23 cellular contexts compared by ENCODE assay signal in the genomic region with DNA sequence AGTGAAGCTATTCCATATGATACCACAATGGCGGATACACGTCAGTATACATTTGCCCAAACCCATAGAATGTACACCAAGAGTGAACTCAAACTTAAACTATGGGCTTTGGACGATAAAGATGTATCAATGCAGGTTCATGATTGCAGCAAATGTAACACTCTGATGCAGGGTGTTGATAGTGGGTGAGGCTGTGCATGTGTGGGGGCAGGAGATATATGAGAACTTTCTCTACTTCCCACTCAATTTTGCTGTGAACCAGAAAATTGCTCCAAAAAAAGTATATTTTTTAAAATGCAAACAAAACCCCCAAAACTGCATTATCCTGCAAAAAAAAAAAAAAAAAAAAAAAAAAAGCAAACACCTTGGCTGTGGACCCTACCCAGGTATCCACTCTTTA. TPM values are rescaled to one million over a fixed set of nuclear protein-coding genes. Genes with fewer than 3 reads are reported as not detected.
A peak's percentile ranks its signal among the peaks of the same experiment; 100 is the strongest.
DNase-seq lines count a peak whose midpoint lies in the region; ATAC-seq and TF ChIP-seq lines count a peak whose summit lies in the region.
"Had no signal": no experiment of that assay in that cellular context is flagged by ENCODE, and none has a peak within 500 bp of the region (broad histone marks: within the 10 kb centered on the region; RNA-seq: fewer than 3 reads in every experiment).

No MANE protein-coding gene starts in this region.

- no peak overlapping the region for H3K4ac ChIP-seq in mesenchymal stem cell (ENCODE audit: low read depth in 1 of 2, low read length in 2 of 2)

- H3K4me3 ChIP-seq in left ventricle myocardium inferior (peak overlapping the region; percentile 74), right atrium auricular region (no peak overlapping the region), gastrocnemius medialis (peak overlapping the region; percentile 54 to 86 (median 72)), mesenchymal stem cell (ENCODE audit: insufficient read depth in 1 of 2, low read depth in 1 of 2, low read length in 2 of 2) (no peak overlapping the region)
- H3K4me3 ChIP-seq: GM23248, HAP-1 had no signal

- H3K36me3 ChIP-seq in left ventricle myocardium inferior (peaks cover 18% of the 10 kb centered on the region), right atrium auricular region (peaks cover 30% of the 10 kb centered on the region), gastrocnemius medialis (peaks cover 0 to 24% of the 10 kb centered on the region in 2 donors), mesenchymal stem cell (ENCODE audit: control insufficient read depth in 1 of 2, insufficient read depth in 2 of 2, low read depth in 1 of 2, low read length in 2 of 2) (no peaks in the 10 kb centered on the region)
- H3K36me3 ChIP-seq: HAP-1 had no signal

- WGBS in mesenchymal stem cell, result 100% methylated on average over 3 of the region's 3 CpGs

- H3K27me3 Mint-ChIP-seq in activated naive CD8-positive, alpha-beta T cell treated with anti-CD3 and anti-CD28 coated beads, Interleukin-2, amount 50 U/mL, for 24 hours, result peaks cover 15% of the 10 kb centered on the region

- in situ Hi-C loops in gastrocnemius medialis (cut with MboI; ENCODE audit: low sequenced_read_pairs in 4 of 4), result no loop called here

- no peak overlapping the region for H2BK15ac ChIP-seq in mesenchymal stem cell (ENCODE audit: low read depth, poor library complexity, severe bottlenecking)

- no peak overlapping the region for H3K4me2 ChIP-seq in mesenchymal stem cell (ENCODE audit: low read length, poor library complexity, severe bottlenecking)
- H3K4me2 ChIP-seq: KMS-11 had no signal

- no peak overlapping the region for H4K8ac ChIP-seq in mesenchymal stem cell (ENCODE audit: low read length)

- H2BK5ac ChIP-seq in mesenchymal stem cell (ENCODE audit: low read depth, low read length, poor library complexity, severe bottlenecking), result no peak overlapping the region

- no peak for DNase-seq in left ventricle myocardium inferior
- DNase-seq in right atrium auricular region (ENCODE audit: low spot score), result no peak
- DNase-seq in gastrocnemius medialis, result no peak
- DNase-seq in mesenchymal stem cell, result no peak
- DNase-seq in GM03348 (ENCODE audit: low spot score), result no peak
- no peak for DNase-seq in activated naive CD8-positive, alpha-beta T cell treated with anti-CD3 and anti-CD28 coated beads, Interleukin-2, amount 50 U/mL, for 24 hours
- DNase-seq: ACHN; C1 segment of cervical spinal cord; CD8-positive, alpha-beta T cell; DND-41; GM23248; IMR-90; NCI-H1105; NCI-H146; NCI-H2029; NCI-H226; NCI-H524 had no signal

- no peak for TF ChIP-seq POLR2A in gastrocnemius medialis (IDR thresholded peaks at IDR 0.05)

- H3K18ac ChIP-seq in mesenchymal stem cell (ENCODE audit: low read depth in 1 of 2, low read length in 2 of 2), result no peak overlapping the region

- H3K23ac ChIP-seq in mesenchymal stem cell (ENCODE audit: low read length in 2 of 2), result no peak overlapping the region

- no peaks in the 10 kb centered on the region for H3K79me1 ChIP-seq in mesenchymal stem cell (replicated peaks; ENCODE audit: low read length, poor library complexity, severe bottlenecking)

- H3K4me1 ChIP-seq in left ventricle myocardium inferior (peaks cover 89% of the 10 kb centered on the region), right atrium auricular region (peaks cover 0 to 41% of the 10 kb centered on the region in 2 donors), gastrocnemius medialis (peaks cover 77 to 80% of the 10 kb centered on the region in 2 donors), mesenchymal stem cell (ENCODE audit: control insufficient read depth, insufficient read depth, low read depth, low read length) (peaks cover 16% of the 10 kb centered on the region)
- H3K4me1 ChIP-seq: HAP-1 had no signal

- H2AFZ ChIP-seq in mesenchymal stem cell (ENCODE audit: low read depth, low read length), result no peak overlapping the region
- H2AFZ ChIP-seq: GM23248 had no signal

- no peaks in the 10 kb centered on the region for H3K4me1 Mint-ChIP-seq in activated naive CD8-positive, alpha-beta T cell treated with anti-CD3 and anti-CD28 coated beads, Interleukin-2, amount 50 U/mL, for 24 hours

- H2BK120ac ChIP-seq in mesenchymal stem cell (ENCODE audit: low read depth, low read length), result no peak overlapping the region

- no peaks in the 10 kb centered on the region for H3K36me3 Mint-ChIP-seq in activated naive CD8-positive, alpha-beta T cell treated with anti-CD3 and anti-CD28 coated beads, Interleukin-2, amount 50 U/mL, for 24 hours (ENCODE audit: low read depth)
- H3K36me3 Mint-ChIP-seq: CD8-positive, alpha-beta T cell had no signal

- no peak overlapping the region for H3K14ac ChIP-seq in mesenchymal stem cell (ENCODE audit: low read length in 2 of 2)

- no peaks in the 10 kb centered on the region for H3K27me3 ChIP-seq in left ventricle myocardium inferior (ENCODE audit: low read depth)
- H3K27me3 ChIP-seq in right atrium auricular region, result no peaks in the 10 kb centered on the region
- H3K27me3 ChIP-seq in layer of hippocampus (ENCODE audit: control insufficient read depth, insufficient read depth, low read length), result no peaks in the 10 kb centered on the region
- H3K27me3 ChIP-seq in gastrocnemius medialis, result no peaks in the 10 kb centered on the region
- peaks cover 45 to 49% of the 10 kb centered on the region in 2 experiments for H3K27me3 ChIP-seq in mesenchymal stem cell (ENCODE audit: control insufficient read depth in 1 of 2, insufficient read depth in 1 of 2, low read length in 2 of 2)

- no peak overlapping the region for H3K9ac ChIP-seq in mesenchymal stem cell (ENCODE audit: low read length)
- H3K9ac ChIP-seq: GM23248, KMS-11 had no signal

- H2AK5ac ChIP-seq in mesenchymal stem cell (ENCODE audit: low read length, severe bottlenecking), result no peak overlapping the region

- H3K27ac Mint-ChIP-seq in activated naive CD8-positive, alpha-beta T cell treated with anti-CD3 and anti-CD28 coated beads, Interleukin-2, amount 50 U/mL, for 24 hours, result no peak overlapping the region
- H3K27ac Mint-ChIP-seq: CD8-positive, alpha-beta T cell had no signal

- no peaks in the 10 kb centered on the region for H3K9me3 ChIP-seq in left ventricle myocardium inferior (replicated peaks)
- no peaks in the 10 kb centered on the region for H3K9me3 ChIP-seq in right atrium auricular region
- H3K9me3 ChIP-seq in gastrocnemius medialis, result no peaks in the 10 kb centered on the region
- no peaks in the 10 kb centered on the region for H3K9me3 ChIP-seq in mesenchymal stem cell (ENCODE audit: control insufficient read depth, low read length)
- H3K9me3 ChIP-seq: HAP-1 had no signal

- ATAC-seq in gastrocnemius medialis (no peak), HG03045 (IDR thresholded peaks at IDR 0.05; ENCODE audit: unreplicated experiment) (no peak)
- no peak for ATAC-seq in activated naive CD8-positive, alpha-beta T cell treated with anti-CD3 and anti-CD28 coated beads, Interleukin-2, amount 50 U/mL, for 24 hours
- ATAC-seq: CD8-positive, alpha-beta T cell; Panc1 had no signal

- TF ChIP-seq CTCF in left ventricle myocardium inferior (IDR thresholded peaks at IDR 0.05; ENCODE audit: borderline replicate concordance), result no peak
- TF ChIP-seq CTCF in right atrium auricular region (IDR thresholded peaks at IDR 0.05), result no peak
- TF ChIP-seq CTCF in gastrocnemius medialis (IDR thresholded peaks at IDR 0.05 in 4 of 5, conservative IDR thresholded peaks at IDR 0.05 in 1 of 5), result no peak

- H4K91ac ChIP-seq in mesenchymal stem cell (ENCODE audit: low read length), result no peak overlapping the region

- intact Hi-C loops in left ventricle myocardium inferior (cut with micrococcal nuclease), result no loop called here
- intact Hi-C loops in gastrocnemius medialis (cut with DNase I; ENCODE audit: low total_unique reads), result loop anchor here (5.0 kb wide), 1 partner anchor 73 kb away; a partner anchor contains a TSS

- H3K9me3 Mint-ChIP-seq in activated naive CD8-positive, alpha-beta T cell treated with anti-CD3 and anti-CD28 coated beads, Interleukin-2, amount 50 U/mL, for 24 hours, result no peaks in the 10 kb centered on the region
- H3K9me3 Mint-ChIP-seq: CD8-positive, alpha-beta T cell had no signal

- H3K4me3 Mint-ChIP-seq in activated naive CD8-positive, alpha-beta T cell treated with anti-CD3 and anti-CD28 coated beads, Interleukin-2, amount 50 U/mL, for 24 hours, result no peak overlapping the region
- H3K4me3 Mint-ChIP-seq: CD8-positive, alpha-beta T cell had no signal

- H3K27ac ChIP-seq in left ventricle myocardium inferior (replicated peaks) (peak overlapping the region; percentile 90), right atrium auricular region (peak overlapping the region in 1 of 2 donors; percentile 90), layer of hippocampus (ENCODE audit: low read depth, low read length) (peak overlapping the region; percentile 89), gastrocnemius medialis (peak overlapping the region; percentile 97 to 100 (median 98)), mesenchymal stem cell (ENCODE audit: low read length, poor library complexity, severe bottlenecking) (no peak overlapping the region)
- H3K27ac ChIP-seq: 22Rv1, GM23248, KMS-11 had no signal

- H2BK12ac ChIP-seq in mesenchymal stem cell (ENCODE audit: low read length in 2 of 2), result no peak overlapping the region

RNA-seq across cellular contexts. Expression of a gene that starts 3.4 kb away (rescaled TPM):
- total RNA-seq in left ventricle myocardium inferior, result 401 TPM
- total RNA-seq in right atrium auricular region, result 100 to 1,000 TPM; 146 to 228 TPM
- 100 to 1,000 TPM; 281 to 710 (median 413) TPM for total RNA-seq in gastrocnemius medialis
- polyA plus RNA-seq in mesenchymal stem cell (2013, experiment 1 of 2), result 0.07 TPM
- polyA plus RNA-seq in mesenchymal stem cell (2013, experiment 2 of 2), result 0.05 TPM
- total RNA-seq: CD8-positive, alpha-beta T cell had no signal

RNA-seq across cellular contexts. Expression of a gene that starts 20.5 kb away (rescaled TPM):
- total RNA-seq in left ventricle myocardium inferior (18.2 TPM), right atrium auricular region (10 to 100 TPM; 20.1 to 20.8 TPM), gastrocnemius medialis (10 to 100 TPM in 1 of 4 donors, 1 to 10 TPM in 3; 3.4 to 12.8 (median 8.7) TPM)
- polyA plus RNA-seq in mesenchymal stem cell (2013, experiment 1 of 2), result 10.7 TPM
- polyA plus RNA-seq in mesenchymal stem cell (2013, experiment 2 of 2), result 10.8 TPM

RNA-seq across cellular contexts. Expression of a gene that starts 32.5 kb away (rescaled TPM):
- total RNA-seq in left ventricle myocardium inferior, result 0.11 TPM
- not detected for total RNA-seq in right atrium auricular region
- under 1 TPM in 2 of 4 donors, not detected in 2; 0.07 to 0.47 TPM for total RNA-seq in gastrocnemius medialis
- not detected for polyA plus RNA-seq in mesenchymal stem cell (2013, experiment 1 of 2)
- not detected for polyA plus RNA-seq in mesenchymal stem cell (2013, experiment 2 of 2)
- total RNA-seq: CD8-positive, alpha-beta T cell; GM23248; IMR-90 had no signal
- polyA plus RNA-seq: GM23248, IMR-90 had no signal

RNA-seq across cellular contexts. Expression of a gene that starts 37.6 kb away (rescaled TPM):
- total RNA-seq in left ventricle myocardium inferior (0.05 TPM), right atrium auricular region (under 1 TPM in 1 of 2 donors, not detected in 1; 0.08 TPM), gastrocnemius medialis (not detected)
- not detected for polyA plus RNA-seq in mesenchymal stem cell (2013, experiment 1 of 2)
- not detected for polyA plus RNA-seq in mesenchymal stem cell (2013, experiment 2 of 2)
- total RNA-seq: CD8-positive, alpha-beta T cell; GM23248; IMR-90 had no signal
- polyA plus RNA-seq: GM23248, IMR-90 had no signal

RNA-seq across cellular contexts. Expression of a gene that starts 49.0 kb away (rescaled TPM):
- total RNA-seq in left ventricle myocardium inferior (not detected), right atrium auricular region (under 1 TPM in 1 of 2 donors, not detected in 1; 0.20 TPM), gastrocnemius medialis (not detected)
- polyA plus RNA-seq in mesenchymal stem cell (2013, experiment 1 of 2), result not detected
- polyA plus RNA-seq in mesenchymal stem cell (2013, experiment 2 of 2), result not detected
- total RNA-seq: CD8-positive, alpha-beta T cell; GM23248; IMR-90 had no signal
- polyA plus RNA-seq: GM23248, IMR-90 had no signal

Comparison
In these comparisons a context has a peak if more than half of its experiments do, and no peak if none do; other contexts are left out.
1. H3K4me3 ChIP-seq: peak in left ventricle myocardium inferior (single experiment) and gastrocnemius medialis (4 of 4); none in right atrium auricular region (0 of 2) and mesenchymal stem cell (0 of 2).